Comparison of ENCODE assay signal across 1 cellular context in the genomic region with DNA sequence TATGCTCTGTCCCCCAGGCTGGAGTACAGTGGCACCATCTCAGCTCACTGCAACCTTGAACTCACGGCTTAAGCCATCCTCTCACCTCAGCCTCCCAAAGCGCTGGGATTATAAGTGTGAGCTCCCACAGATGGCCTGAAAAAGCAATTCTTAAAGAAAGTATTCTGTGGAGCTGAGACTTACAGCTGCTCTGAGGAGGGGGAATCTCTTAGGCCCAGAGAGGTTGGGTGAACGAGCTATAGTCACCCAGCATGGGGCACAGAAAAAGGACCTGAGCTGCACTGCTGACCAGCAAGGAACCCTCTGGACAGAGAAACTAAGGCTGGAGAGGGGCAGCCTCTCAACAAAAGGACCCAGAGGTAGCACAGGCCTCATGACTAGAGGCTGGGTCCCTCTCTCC.
TF ChIP-seq lines count a peak whose summit lies in the region.

No MANE protein-coding gene starts in this region.

TF ChIP-seq in HepG2, 621 proteins besides CTCF, POLR2A, EP300 and RAD21:
- TF ChIP-seq GTF2F1 (IDR thresholded peaks at IDR 0.05; ENCODE audit: low read length) (no peak), TMF1 (CRISPR knock-in tag; IDR thresholded peaks at IDR 0.05; ENCODE audit: low read depth) (no peak), ZNF775 (CRISPR knock-in tag; IDR thresholded peaks at IDR 0.05; ENCODE audit: borderline replicate concordance) (no peak), ZMYM3 (CRISPR knock-in tag; IDR thresholded peaks at IDR 0.05) (peak; percentile 63), ZFY (CRISPR knock-in tag; IDR thresholded peaks at IDR 0.05) (no peak), ZNF570 (CRISPR knock-in tag; IDR thresholded peaks at IDR 0.05; ENCODE audit: borderline replicate concordance) (no peak), ZFP1 (CRISPR knock-in tag; IDR thresholded peaks at IDR 0.05) (no peak), ZNF768 (CRISPR knock-in tag; IDR thresholded peaks at IDR 0.05) (peak; percentile 94)
- TF ChIP-seq, protein P1, sequence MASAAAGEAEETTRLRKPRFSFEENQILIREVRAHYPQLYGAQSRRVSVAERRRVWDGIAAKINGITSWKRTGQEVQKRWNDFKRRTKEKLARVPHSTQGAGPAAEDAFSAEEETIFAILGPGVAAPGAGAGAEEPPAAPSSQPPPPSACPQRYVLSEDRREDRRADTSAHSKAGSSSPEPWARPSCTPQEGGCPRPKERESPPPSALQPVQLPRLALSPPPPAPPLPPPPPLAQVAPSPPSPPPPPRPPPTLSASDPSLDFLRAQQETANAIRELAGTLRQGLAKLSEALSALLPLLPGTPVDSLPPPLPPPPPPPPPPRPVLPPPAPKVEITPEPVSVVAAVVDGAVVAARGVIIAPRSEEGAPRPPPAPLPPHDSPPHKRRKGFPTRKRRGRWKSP (CRISPR knock-in tag; IDR thresholded peaks at IDR 0.05): no peak
- TF ChIP-seq, protein P2, sequence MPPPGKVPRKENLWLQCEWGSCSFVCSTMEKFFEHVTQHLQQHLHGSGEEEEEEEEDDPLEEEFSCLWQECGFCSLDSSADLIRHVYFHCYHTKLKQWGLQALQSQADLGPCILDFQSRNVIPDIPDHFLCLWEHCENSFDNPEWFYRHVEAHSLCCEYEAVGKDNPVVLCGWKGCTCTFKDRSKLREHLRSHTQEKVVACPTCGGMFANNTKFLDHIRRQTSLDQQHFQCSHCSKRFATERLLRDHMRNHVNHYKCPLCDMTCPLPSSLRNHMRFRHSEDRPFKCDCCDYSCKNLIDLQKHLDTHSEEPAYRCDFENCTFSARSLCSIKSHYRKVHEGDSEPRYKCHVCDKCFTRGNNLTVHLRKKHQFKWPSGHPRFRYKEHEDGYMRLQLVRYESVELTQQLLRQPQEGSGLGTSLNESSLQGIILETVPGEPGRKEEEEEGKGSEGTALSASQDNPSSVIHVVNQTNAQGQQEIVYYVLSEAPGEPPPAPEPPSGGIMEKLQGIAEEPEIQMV (CRISPR knock-in tag; IDR thresholded peaks at IDR 0.05; ENCODE audit: low read depth): no peak
TF ChIP-seq in HepG2: peak in this region for 2.
